In the genomic region with DNA sequence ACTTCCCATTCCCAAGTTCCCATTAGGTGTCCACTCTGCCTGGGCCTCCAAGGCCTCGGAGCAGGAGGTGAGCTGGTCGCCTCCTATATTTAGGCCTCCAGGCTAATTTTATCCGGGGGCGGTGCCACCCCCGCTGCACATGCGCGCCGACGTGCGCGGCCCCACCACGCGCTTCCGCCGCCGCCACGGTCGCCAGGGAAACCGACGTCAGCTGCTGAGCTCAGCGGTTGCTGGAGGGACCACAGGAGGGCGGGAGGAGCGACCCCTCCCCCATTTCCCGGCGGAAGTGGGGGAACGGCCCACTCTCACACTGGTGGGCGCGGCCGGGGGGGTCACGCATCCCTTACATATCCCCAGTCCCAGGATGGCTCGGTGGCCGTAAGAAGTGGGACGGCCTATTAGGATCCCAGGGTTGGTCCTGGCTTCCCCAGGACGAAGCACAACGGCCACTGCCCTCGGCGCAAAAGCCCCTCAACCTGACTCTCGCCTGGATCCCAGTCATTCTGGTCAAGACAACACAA, we compare ENCODE assay signal across 1 cellular context.
A peak's percentile ranks its signal among the peaks of the same experiment; 100 is the strongest.
TF ChIP-seq lines count a peak whose summit lies in the region.

No MANE protein-coding gene starts in this region.

TF ChIP-seq in IMR-90, 13 proteins besides CTCF, POLR2A, EP300 and RAD21:
- no peak for TF ChIP-seq CHD1 (IDR thresholded peaks at IDR 0.05; ENCODE audit: low read depth, low read length)
- TF ChIP-seq, protein P1, sequence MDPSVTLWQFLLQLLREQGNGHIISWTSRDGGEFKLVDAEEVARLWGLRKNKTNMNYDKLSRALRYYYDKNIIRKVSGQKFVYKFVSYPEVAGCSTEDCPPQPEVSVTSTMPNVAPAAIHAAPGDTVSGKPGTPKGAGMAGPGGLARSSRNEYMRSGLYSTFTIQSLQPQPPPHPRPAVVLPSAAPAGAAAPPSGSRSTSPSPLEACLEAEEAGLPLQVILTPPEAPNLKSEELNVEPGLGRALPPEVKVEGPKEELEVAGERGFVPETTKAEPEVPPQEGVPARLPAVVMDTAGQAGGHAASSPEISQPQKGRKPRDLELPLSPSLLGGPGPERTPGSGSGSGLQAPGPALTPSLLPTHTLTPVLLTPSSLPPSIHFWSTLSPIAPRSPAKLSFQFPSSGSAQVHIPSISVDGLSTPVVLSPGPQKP (IDR thresholded peaks at IDR 0.05; ENCODE audit: borderline replicate concordance, low read depth, low read length) = no peak
- TF ChIP-seq SMC3 (IDR thresholded peaks at IDR 0.05; ENCODE audit: low read depth, low read length) = peak; percentile 7; the same call in 1 of the 2 replicates
- peak; percentile 98 for TF ChIP-seq MAZ (IDR thresholded peaks at IDR 0.05; ENCODE audit: borderline replicate concordance, low read depth, low read length)
- peak; percentile 58 for TF ChIP-seq USF2 (IDR thresholded peaks at IDR 0.05; ENCODE audit: low read depth, low read length)
- no peak for TF ChIP-seq CEBPB (IDR thresholded peaks at IDR 0.05; ENCODE audit: low read depth, low read length)
- no peak for TF ChIP-seq FOS (IDR thresholded peaks at IDR 0.05; ENCODE audit: low read depth, low read length)
- no peak for TF ChIP-seq NFE2L2 (IDR thresholded peaks at IDR 0.05; ENCODE audit: low read depth, low read length)
- TF ChIP-seq BHLHE40 (IDR thresholded peaks at IDR 0.05; ENCODE audit: low read depth, low read length) = peak; percentile 84
- TF ChIP-seq MAFK (IDR thresholded peaks at IDR 0.05; ENCODE audit: low read depth, low read length) = peak; percentile 84
- TF ChIP-seq MXI1 (IDR thresholded peaks at IDR 0.05; ENCODE audit: borderline replicate concordance, low read depth, low read length) = peak; percentile 95
- peak; percentile 80 for TF ChIP-seq RFX5 (IDR thresholded peaks at IDR 0.05; ENCODE audit: low read depth, low read length)
TF ChIP-seq in IMR-90: peak in this region for 7.
